ENCODE assay signal across 32 cellular contexts in genomic region chr12:113163030-113163360, GRCh38. TPM values are rescaled to one million over a fixed set of nuclear protein-coding genes. Genes with fewer than 3 reads are reported as not detected.
"Had no signal": no experiment of that assay in that cellular context is flagged by ENCODE, and none has a peak within 500 bp of the region (broad histone marks: within the 10 kb centered on the region; RNA-seq: fewer than 3 reads in every experiment).

No MANE protein-coding gene starts in this region.

- H3K9me3 ChIP-seq: esophagus squamous epithelium, heart right ventricle, pancreas, prostate gland, suprapubic skin, tibial nerve had no signal

- DNase-seq: activated CD4-positive, alpha-beta memory T cell treated with anti-CD3 and anti-CD28 coated beads for 36 hours; activated CD4-positive, alpha-beta T cell treated with anti-CD3 and anti-CD28 coated beads, Interleukin-2, amount 10 ng/mL, durations not matched to agents 24 days and 14 days; activated CD4-positive, CD25-positive, alpha-beta regulatory T cell treated with anti-CD3 and anti-CD28 coated beads, Interleukin-2, amount 50 U/mL, for 72 hours; activated CD8-positive, alpha-beta memory T cell treated with anti-CD3 and anti-CD28 coated beads, Interleukin-2, amount 50 U/mL, for 4 hours; activated gamma-delta T cell; activated naive CD4-positive, alpha-beta T cell treated with anti-CD3 and anti-CD28 coated beads, Interleukin-2, amount 10 ng/mL, durations not matched to agents 7 days and 5 days; activated naive CD8-positive, alpha-beta T cell treated with anti-CD3 and anti-CD28 coated beads, Interleukin-2, amount 10 ng/mL, durations not matched to agents 7 days and 5 days; activated T-cell treated with anti-CD3 and anti-CD28 coated beads, Interleukin-2, amount 50 U/mL, for 24 hours; amniotic stem cell; brain microvascular endothelial cell; esophagus squamous epithelium; foreskin melanocyte; heart right ventricle; islet precursor cell; left ventricle myocardium superior; mammary epithelial cell; naive B cell; nephron progenitor cell; pancreas; stimulated activated CD4-positive, alpha-beta T cell treated with anti-CD3 and anti-CD28 coated beads, Interleukin-2, amount 100 ng/mL, for 24 hours; stimulated activated naive CD4-positive, alpha-beta T cell; T-helper 17 cell; T1000 had no signal

- H3K4me3 ChIP-seq: esophagus squamous epithelium, heart right ventricle, pancreas, prostate gland, smooth muscle cell, suprapubic skin, tibial nerve had no signal

- H3K27ac ChIP-seq: brain microvascular endothelial cell, epithelial cell of prostate, esophagus squamous epithelium, heart right ventricle, pancreas, prostate gland, suprapubic skin, tibial nerve had no signal

- ATAC-seq: T-helper 17 cell had no signal

- H3K27me3 ChIP-seq: brain microvascular endothelial cell, esophagus squamous epithelium, heart right ventricle, pancreas, suprapubic skin, tibial nerve had no signal

- H3K4me1 ChIP-seq: esophagus squamous epithelium, pancreas, prostate gland, suprapubic skin, tibial nerve had no signal

RNA-seq across cellular contexts. Expression of gene CFAP73, which starts 13.5 kb away (rescaled TPM):
- total RNA-seq: activated CD4-positive, alpha-beta T cell treated with anti-CD3 and anti-CD28 coated beads, Interleukin-2, amount 10 ng/mL, durations not matched to agents 24 days and 14 days; astrocyte; cardiac septum; glomerular endothelial cell; heart right ventricle; left ventricle myocardium superior; mammary epithelial cell; smooth muscle cell; T-helper 17 cell; tibial nerve; ureter had no signal
- polyA plus RNA-seq: mammary epithelial cell, smooth muscle cell had no signal

RNA-seq across cellular contexts. Expression of gene RASAL1, which starts 27.4 kb away (rescaled TPM):
- total RNA-seq: cardiac septum, glomerular endothelial cell, heart right ventricle, left ventricle myocardium superior, smooth muscle cell had no signal
- polyA plus RNA-seq: heart right ventricle, smooth muscle cell had no signal
